8 cellular contexts compared by ENCODE assay signal in the genomic region with DNA sequence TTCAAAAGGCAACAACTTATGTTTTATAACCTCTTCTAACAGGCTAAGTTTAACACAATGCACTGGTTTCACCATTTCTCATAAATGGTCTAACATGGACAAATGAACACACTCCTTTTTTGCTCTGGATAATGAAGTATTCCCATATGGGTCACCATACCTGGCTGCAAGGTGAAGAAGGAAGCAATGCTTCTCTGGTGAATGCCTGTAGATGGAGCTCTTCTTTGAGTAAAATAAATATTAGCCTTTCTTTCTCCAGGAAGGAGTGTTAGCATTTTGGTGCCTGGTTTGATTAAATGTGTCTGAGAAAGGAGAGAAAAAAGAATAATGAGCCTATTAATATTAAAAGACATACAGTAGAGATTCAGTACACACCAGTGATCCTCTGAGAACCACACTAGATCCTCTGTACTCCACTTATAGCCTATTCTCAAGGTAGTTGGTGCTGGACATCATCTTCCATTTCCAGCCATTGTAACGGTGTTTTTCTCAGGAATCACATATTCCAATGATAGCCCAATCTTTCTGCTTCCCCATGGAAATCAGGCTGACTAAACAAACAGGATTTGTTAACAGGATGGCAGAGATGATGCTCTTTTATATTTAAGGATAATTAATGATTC. TPM values are rescaled to one million over a fixed set of nuclear protein-coding genes. Genes with fewer than 3 reads are reported as not detected.
DNase-seq lines count a peak whose midpoint lies in the region; TF ChIP-seq lines count a peak whose summit lies in the region.

No MANE protein-coding gene starts in this region.

- peak overlapping the region; percentile 0 for H3K27ac Mint-ChIP-seq in progenitor cell of endocrine pancreas

- H3K4me3 ChIP-seq in NB4 (ENCODE audit: low read depth, low read length) (no peak overlapping the region), choroid plexus epithelial cell (ENCODE audit: low read depth, low read length) (no peak overlapping the region)

- POLR2A ChIA-PET in HEK293T (lab: Yijun Ruan, JAX) = interaction anchor here (0.6 kb wide), 1 partner anchor 55 kb away, joined by 3 read pairs; no protein-coding TSS in a partner anchor

- H3K4me1 Mint-ChIP-seq in progenitor cell of endocrine pancreas (ENCODE audit: low read depth) = peaks cover 5% of the 10 kb centered on the region

- intact Hi-C loops in head of caudate nucleus (cut with DNase I) = no loop called here

- peak; percentile 32 for DNase-seq in NCI-H2171 treated with DMSO at 0.1 percent for 48 hours (lab: John Stamatoyannopoulos, UW)
- DNase-seq in NCI-H2171 (lab: John Stamatoyannopoulos, UW) = no peak
- no peak for DNase-seq in NB4 (ENCODE audit: low read depth)
- peak; percentile 40 for DNase-seq in choroid plexus epithelial cell (ENCODE audit: low read depth)
- no peak for DNase-seq in progenitor cell of endocrine pancreas (ENCODE audit: low spot score, unreplicated experiment)
- no peak for DNase-seq in HEK293T (ENCODE audit: extremely low spot score)
- DNase-seq in head of caudate nucleus = no peak
- no peak for DNase-seq in T-helper 9 cell

- no peaks in the 10 kb centered on the region for H3K27me3 Mint-ChIP-seq in progenitor cell of endocrine pancreas

- TF ChIP-seq POLR2A in NB4 (IDR thresholded peaks at IDR 0.05; ENCODE audit: extremely low read depth, insufficient read length) = no peak

- peaks cover 2% of the 10 kb centered on the region for H3K36me3 Mint-ChIP-seq in progenitor cell of endocrine pancreas (ENCODE audit: insufficient read depth)

- H3K9me3 Mint-ChIP-seq in progenitor cell of endocrine pancreas (ENCODE audit: low read depth) = no peaks in the 10 kb centered on the region

- TF ChIP-seq CTCF in NB4 (IDR thresholded peaks at IDR 0.05; ENCODE audit: low read depth, low read length) (peak; percentile 14), choroid plexus epithelial cell (conservative IDR thresholded peaks at IDR 0.05; ENCODE audit: low read depth, low read length) (peak; percentile 61), progenitor cell of endocrine pancreas (IDR thresholded peaks at IDR 0.05; ENCODE audit: unreplicated experiment) (peak; percentile 63)

- H3K4me3 Mint-ChIP-seq in progenitor cell of endocrine pancreas (ENCODE audit: low read depth) = no peak overlapping the region

- CTCF ChIA-PET in HEK293T (lab: Yijun Ruan, JAX) = interaction anchor here (0.6 to 1.5 kb wide), 3 partner anchors 48 to 605 kb away, joined by 3 read pairs; partner anchors contain the start of gene SYF2

TF ChIP-seq in HEK293T, 16 proteins besides CTCF, POLR2A, EP300 and RAD21:
- TF ChIP-seq ARNT (IDR thresholded peaks at IDR 0.05) = no peak
- no peak for TF ChIP-seq ZNF384 (IDR thresholded peaks at IDR 0.05)
- no peak for TF ChIP-seq NFRKB (IDR thresholded peaks at IDR 0.05)
- TF ChIP-seq BHLHE40 (IDR thresholded peaks at IDR 0.05; ENCODE audit: borderline replicate concordance) = no peak
- no peak for TF ChIP-seq FOXK2 (IDR thresholded peaks at IDR 0.05)
- TF ChIP-seq FOXM1 (IDR thresholded peaks at IDR 0.05; ENCODE audit: borderline replicate concordance) = no peak
- TF ChIP-seq, protein P1, sequence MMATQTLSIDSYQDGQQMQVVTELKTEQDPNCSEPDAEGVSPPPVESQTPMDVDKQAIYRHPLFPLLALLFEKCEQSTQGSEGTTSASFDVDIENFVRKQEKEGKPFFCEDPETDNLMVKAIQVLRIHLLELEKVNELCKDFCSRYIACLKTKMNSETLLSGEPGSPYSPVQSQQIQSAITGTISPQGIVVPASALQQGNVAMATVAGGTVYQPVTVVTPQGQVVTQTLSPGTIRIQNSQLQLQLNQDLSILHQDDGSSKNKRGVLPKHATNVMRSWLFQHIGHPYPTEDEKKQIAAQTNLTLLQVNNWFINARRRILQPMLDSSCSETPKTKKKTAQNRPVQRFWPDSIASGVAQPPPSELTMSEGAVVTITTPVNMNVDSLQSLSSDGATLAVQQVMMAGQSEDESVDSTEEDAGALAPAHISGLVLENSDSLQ (IDR thresholded peaks at IDR 0.05) = no peak
- no peak for TF ChIP-seq TARDBP (IDR thresholded peaks at IDR 0.05)
- TF ChIP-seq ELF4 (IDR thresholded peaks at IDR 0.05) = no peak
- no peak for TF ChIP-seq CTBP1 (IDR thresholded peaks at IDR 0.05; ENCODE audit: borderline replicate concordance)

RNA-seq across cellular contexts. Expression of gene MTFR1L, which starts 17.6 kb away (rescaled TPM):
- 55.0 and 58.8 TPM in 2 replicates for total RNA-seq in progenitor cell of endocrine pancreas

RNA-seq across cellular contexts. Expression of gene AUNIP, which starts 21.9 kb away (rescaled TPM):
- total RNA-seq in progenitor cell of endocrine pancreas = 4.7 and 5.9 TPM in 2 replicates

RNA-seq across cellular contexts. Expression of gene SELENON, which starts 37.4 kb away (rescaled TPM):
- 79.8 and 87.1 TPM in 2 replicates for total RNA-seq in progenitor cell of endocrine pancreas

RNA-seq across cellular contexts. Expression of gene PAQR7, which starts 38.1 kb away (rescaled TPM):
- 20.2 and 21.0 TPM in 2 replicates for total RNA-seq in progenitor cell of endocrine pancreas

Comparison
In these comparisons a context has a peak if more than half of its experiments do, and no peak if none do; other contexts are left out.
1. DNase-seq: peak in NCI-H2171 treated with DMSO at 0.1 percent for 48 hours (single experiment) and choroid plexus epithelial cell (single experiment); none in NCI-H2171 (single experiment), NB4 (single experiment), progenitor cell of endocrine pancreas (single experiment), HEK293T (single experiment), head of caudate nucleus (0 of 42) and T-helper 9 cell (single experiment).
2. Peak in every context shown above with its lines, with median percentiles within 50 percentile points of each other: CTCF ChIP-seq.